34 cellular contexts compared by ENCODE assay signal in the genomic region with DNA sequence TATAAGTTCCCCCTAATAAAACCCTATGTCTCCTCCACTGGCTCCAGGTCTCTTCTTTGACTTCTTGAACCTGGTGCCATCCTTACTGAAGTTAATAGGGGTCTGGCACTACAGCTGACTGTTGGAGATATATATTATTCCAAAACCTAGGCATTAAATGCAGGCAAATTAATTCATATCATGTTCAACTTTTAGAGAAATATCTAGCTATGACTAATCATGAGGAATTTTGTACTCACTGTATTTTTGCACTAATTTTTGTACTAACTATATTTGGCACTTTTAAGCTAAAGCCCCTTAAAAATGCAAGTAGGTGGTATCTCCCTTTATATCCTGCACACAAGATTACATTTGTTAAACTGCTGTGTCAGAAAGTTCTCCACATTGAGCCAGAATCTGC. TPM values are rescaled to one million over a fixed set of nuclear protein-coding genes. Genes with fewer than 3 reads are reported as not detected.
"Had no signal": no experiment of that assay in that cellular context is flagged by ENCODE, and none has a peak within 500 bp of the region (broad histone marks: within the 10 kb centered on the region; RNA-seq: fewer than 3 reads in every experiment).

No MANE protein-coding gene starts in this region.

- H3K4me3 Mint-ChIP-seq: endodermal cell, mesothelial cell of epicardium had no signal

- H3K27ac Mint-ChIP-seq: endodermal cell, mesothelial cell of epicardium had no signal

- FAIRE-seq: colon, endometrium, islet of Langerhans, keratinocyte had no signal

- H3K4me1 ChIP-seq: esophagus squamous epithelium, gastrocnemius medialis, heart right ventricle, left lung, lower lobe of right lung had no signal

- H3K36me3 ChIP-seq: esophagus squamous epithelium, gastrocnemius medialis, heart right ventricle, left lung, lower lobe of right lung had no signal

- H3K9me3 Mint-ChIP-seq: endodermal cell, mesothelial cell of epicardium had no signal

- H3K4me3 ChIP-seq: coronary artery, dorsolateral prefrontal cortex, esophagus squamous epithelium, gastrocnemius medialis, heart right ventricle, left lung, lower lobe of right lung, mucosa of descending colon had no signal

- H3K9me3 ChIP-seq: esophagus squamous epithelium, gastrocnemius medialis, heart right ventricle, left lung, lower lobe of right lung, mucosa of descending colon had no signal

- H3K27ac ChIP-seq: coronary artery, dorsolateral prefrontal cortex, epithelial cell of prostate, esophagus squamous epithelium, gastrocnemius medialis, heart right ventricle, left lung, lower lobe of right lung had no signal

- H3K36me3 Mint-ChIP-seq: mesothelial cell of epicardium had no signal

- DNase-seq: dermis blood vessel endothelial cell; dorsolateral prefrontal cortex; effector CD4-positive, alpha-beta T cell; effector memory CD4-positive, alpha-beta T cell; endodermal cell; erythroblast; esophagus squamous epithelium; foreskin fibroblast; foreskin melanocyte; gastrocnemius medialis; glutamatergic neuron; head of caudate nucleus; heart right ventricle; hippocampal formation; left cardiac atrium; left lung; left ventricle myocardium superior; lower lobe of right lung; mesenchymal stem cell; mucosa of descending colon had no signal

RNA-seq across cellular contexts. Expression of a gene that starts 10.9 kb away (rescaled TPM):
- total RNA-seq: dermis blood vessel endothelial cell, dorsolateral prefrontal cortex, endodermal cell, esophagus mucosa, esophagus squamous epithelium, gastrocnemius medialis, glomerular endothelial cell, heart right ventricle, kidney epithelial cell, left cardiac atrium, left lung, left ventricle myocardium superior, lower leg skin, lower lobe of right lung, lung microvascular endothelial cell, mesenteric fat pad, mesothelial cell of epicardium, mucosa of descending colon, myocyte had no signal
- polyA plus RNA-seq: heart right ventricle, keratinocyte had no signal

RNA-seq across cellular contexts. Expression of a gene that starts 19.3 kb away (rescaled TPM):
- total RNA-seq: dermis blood vessel endothelial cell, endodermal cell, esophagus mucosa, esophagus squamous epithelium, gastrocnemius medialis, glomerular endothelial cell, heart right ventricle, kidney epithelial cell, left cardiac atrium, left lung, left ventricle myocardium superior, lower leg skin, lower lobe of right lung, lung microvascular endothelial cell, mesenteric fat pad, mesothelial cell of epicardium, mucosa of descending colon, myocyte had no signal
- polyA plus RNA-seq: heart right ventricle, keratinocyte had no signal

RNA-seq across cellular contexts. Expression of a gene that starts 26.5 kb away (rescaled TPM):
- total RNA-seq: dermis blood vessel endothelial cell, endodermal cell, gastrocnemius medialis, glomerular endothelial cell, heart right ventricle, lower lobe of right lung, mesenteric fat pad, mesothelial cell of epicardium, myocyte had no signal

RNA-seq across cellular contexts. Expression of a gene that starts 51.5 kb away (rescaled TPM):
- total RNA-seq: endodermal cell, mesothelial cell of epicardium, myocyte had no signal
